17 cellular contexts compared by ENCODE assay signal in the genomic region with DNA sequence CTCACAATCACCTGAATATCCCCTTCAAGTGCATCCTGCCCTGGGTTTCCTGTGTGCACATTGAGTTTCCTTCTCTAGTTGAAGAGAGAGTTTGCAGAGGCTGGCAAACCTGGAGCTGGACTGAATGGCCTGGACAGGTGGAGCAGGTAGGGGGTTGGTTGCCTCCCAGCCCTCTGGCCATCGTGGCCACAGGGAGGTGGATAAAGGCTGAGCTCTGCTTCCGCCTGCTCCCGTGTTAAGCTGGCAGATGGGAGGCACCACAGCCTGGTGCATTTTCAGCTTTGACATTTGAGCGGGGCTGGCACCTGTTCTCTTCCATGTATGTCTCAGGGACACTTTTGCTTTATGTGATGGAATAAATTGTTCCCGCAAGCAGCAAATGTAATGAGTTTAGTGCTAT. TPM values are rescaled to one million over a fixed set of nuclear protein-coding genes. Genes with fewer than 3 reads are reported as not detected.
DNase-seq lines count a peak whose midpoint lies in the region; ATAC-seq, FAIRE-seq and TF ChIP-seq lines count a peak whose summit lies in the region.
"Had no signal": no experiment of that assay in that cellular context is flagged by ENCODE, and none has a peak within 500 bp of the region (broad histone marks: within the 10 kb centered on the region; RNA-seq: fewer than 3 reads in every experiment).

No MANE protein-coding gene starts in this region.

- DNase-seq in right atrium auricular region (ENCODE audit: low spot score) (no peak), Right ventricle myocardium inferior (ENCODE audit: missing footprints) (no peak), NCI-H2196 treated with DMSO at 0.1 percent for 48 hours (lab: John Stamatoyannopoulos, UW; ENCODE audit: unreplicated experiment) (peak; percentile 67), dorsolateral prefrontal cortex (peak in 1 of 10 donors; percentile 93), GOT3 (lab: John Stamatoyannopoulos, UW) (no peak), H54 (ENCODE audit: insufficient read length, low spot score) (no peak)
- DNase-seq: activated CD8-positive, alpha-beta T cell treated with anti-CD3 and anti-CD28 coated beads, Interleukin-2, amount 10 ng/mL, durations not matched to agents 7 days and 5 days; amniotic stem cell; MV-4-11; nucleus accumbens; stimulated activated CD4-positive, alpha-beta T cell treated with anti-CD3 and anti-CD28 coated beads, Interleukin-4, amount 100 ng/mL, for 4 hours had no signal

- peaks cover 0 to 90% of the 10 kb centered on the region in 2 donors for H3K4me1 ChIP-seq in right atrium auricular region

- no peak for TF ChIP-seq POLR2A in H54 (IDR thresholded peaks at IDR 0.05; ENCODE audit: low read depth, low read length)

- H3K4me3 ChIP-seq in right atrium auricular region (no peak overlapping the region), dorsolateral prefrontal cortex (peak overlapping the region in 3 of 59 donors; percentile 0 to 8 (median 5))
- H3K4me3 ChIP-seq: SK-N-MC, upper lobe of right lung had no signal

- no peak for FAIRE-seq in H54 (lab: Jason Lieb, UNC)

- no peaks in the 10 kb centered on the region for H3K27me3 ChIP-seq in right atrium auricular region
- no peaks in the 10 kb centered on the region for H3K27me3 ChIP-seq in dorsolateral prefrontal cortex
- H3K27me3 ChIP-seq: upper lobe of right lung had no signal

- H3K36me3 ChIP-seq in right atrium auricular region: no peaks in the 10 kb centered on the region
- H3K36me3 ChIP-seq: upper lobe of right lung had no signal

- H3K27ac ChIP-seq in right atrium auricular region (peak overlapping the region; percentile 84 to 89), dorsolateral prefrontal cortex (peak overlapping the region in 46 of 59 donors; percentile 13 to 91 (median 70))
- H3K27ac ChIP-seq: SK-N-MC, upper lobe of right lung had no signal

- TF ChIP-seq CTCF in right atrium auricular region (IDR thresholded peaks at IDR 0.05) (no peak), dorsolateral prefrontal cortex (IDR thresholded peaks at IDR 0.05 in 54 of 56, conservative IDR thresholded peaks at IDR 0.05 in 2 of 56; ENCODE audit: low read depth in 1 of 56, partially characterized antibody in 56 of 56) (no peak)

- H3K9me3 ChIP-seq in right atrium auricular region: no peaks in the 10 kb centered on the region
- H3K9me3 ChIP-seq: upper lobe of right lung had no signal

- no peak for ATAC-seq in Right ventricle myocardium inferior
- ATAC-seq in HG03097 (IDR thresholded peaks at IDR 0.05; ENCODE audit: low FRiP score, unreplicated experiment): no peak
- no peak for ATAC-seq in GM19035 (IDR thresholded peaks at IDR 0.05; ENCODE audit: unreplicated experiment)
- ATAC-seq: esophagus mucosa, sciatic nerve had no signal

- intact Hi-C loops in Right ventricle myocardium inferior (cut with DNase I): no loop called here
- intact Hi-C loops in dorsolateral prefrontal cortex (cut with DNase I): no loop called here

RNA-seq across cellular contexts. Expression of a gene that starts 11.1 kb away (rescaled TPM):
- total RNA-seq in right atrium auricular region: 10 to 100 TPM; 77.6 to 84.5 TPM
- 42.0 TPM for total RNA-seq in Right ventricle myocardium inferior
- 100 to 1,000 TPM; 104 to 402 (median 289) TPM for total RNA-seq in dorsolateral prefrontal cortex
